Comparison of ENCODE assay signal across 8 cellular contexts in the genomic region with DNA sequence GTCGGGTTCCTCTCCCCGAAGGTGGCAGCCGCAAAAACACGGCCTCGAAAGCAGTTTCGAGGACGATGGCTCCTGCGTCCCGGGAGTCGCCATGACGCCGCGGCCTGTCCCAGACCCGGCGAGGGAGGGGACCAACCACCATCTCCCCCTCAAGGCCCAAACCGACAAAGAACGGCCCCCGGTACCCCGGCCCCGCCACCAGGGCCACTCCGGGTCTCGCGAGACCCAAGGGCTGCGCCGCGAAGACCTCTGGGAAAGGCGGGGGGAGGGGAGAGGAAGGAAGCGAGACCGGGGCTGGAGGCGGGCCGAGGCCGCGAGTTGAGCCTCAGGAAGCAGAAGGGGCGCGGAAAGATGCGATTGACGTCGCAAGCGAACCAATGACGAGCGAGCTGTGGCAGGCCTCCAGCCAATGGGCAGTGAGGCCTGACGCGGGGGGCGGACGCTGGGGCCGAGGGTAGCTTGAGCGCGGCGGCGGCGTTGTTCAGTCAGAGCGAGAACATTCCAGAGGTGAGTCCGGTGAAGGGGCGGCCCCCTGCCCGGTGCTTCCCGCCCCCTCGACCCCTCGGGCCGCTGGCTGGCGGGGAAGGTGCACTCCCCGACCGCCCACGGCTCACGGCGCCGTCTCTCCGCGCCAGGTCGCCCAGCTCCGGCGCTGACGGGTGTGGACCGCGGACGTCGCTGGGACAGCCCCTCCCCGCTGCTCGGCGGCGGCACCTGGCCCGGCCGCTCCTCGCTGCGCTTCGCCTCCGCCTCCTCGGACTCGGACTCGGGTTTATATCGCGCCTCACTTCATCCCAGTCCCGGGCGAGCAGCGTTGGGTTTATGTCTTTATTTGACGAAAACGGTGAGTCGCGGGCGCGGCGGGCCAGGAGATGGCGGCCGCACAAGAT. TPM values are rescaled to one million over a fixed set of nuclear protein-coding genes. Genes with fewer than 3 reads are reported as not detected.
DNase-seq lines count a peak whose midpoint lies in the region; ATAC-seq and TF ChIP-seq lines count a peak whose summit lies in the region.

A gene (plus strand): TSS at position 484 of the 890 bp plus-strand sequence. CDS start 1,624 bp downstream, outside the sequence.

- H3K36me3 Mint-ChIP-seq in activated naive CD4-positive, alpha-beta T cell treated with anti-CD3 and anti-CD28 coated beads, Interleukin-2, amount 50 U/mL, for 24 hours, result peaks cover 28% of the 10 kb centered on the region

- H3K27ac Mint-ChIP-seq in activated naive CD4-positive, alpha-beta T cell treated with anti-CD3 and anti-CD28 coated beads, Interleukin-2, amount 50 U/mL, for 24 hours, result peak within 1 kb of the TSS; percentile 99

- H3K9me3 Mint-ChIP-seq in activated naive CD4-positive, alpha-beta T cell treated with anti-CD3 and anti-CD28 coated beads, Interleukin-2, amount 50 U/mL, for 24 hours, result no peaks in the 10 kb centered on the region

- POLR2A ChIA-PET in GM10248 (lab: Yijun Ruan, JAX), result interaction anchor here (0.6 to 2.1 kb wide), 6 partner anchors 10 to 107 kb away, joined by 3 to 14 read pairs (median 7); no protein-coding TSS in a partner anchor

- peaks cover 51% of the 10 kb centered on the region for H3K4me1 Mint-ChIP-seq in activated naive CD4-positive, alpha-beta T cell treated with anti-CD3 and anti-CD28 coated beads, Interleukin-2, amount 50 U/mL, for 24 hours

- no peaks in the 10 kb centered on the region for H3K27me3 Mint-ChIP-seq in activated naive CD4-positive, alpha-beta T cell treated with anti-CD3 and anti-CD28 coated beads, Interleukin-2, amount 50 U/mL, for 24 hours

- peak; percentile 85 for ATAC-seq in HG02588 (IDR thresholded peaks at IDR 0.05; ENCODE audit: unreplicated experiment)
- peak; percentile 94 for ATAC-seq in SK-N-SH treated with all-trans-retinoic acid at 6 μM for 48 hours

- H3K27ac ChIP-seq in temporal lobe (ENCODE audit: low read depth, low read length), result peak within 1 kb of the TSS; percentile 99

- H3K4me3 Mint-ChIP-seq in activated naive CD4-positive, alpha-beta T cell treated with anti-CD3 and anti-CD28 coated beads, Interleukin-2, amount 50 U/mL, for 24 hours, result peak within 1 kb of the TSS; percentile 91

- DNase-seq in GM10248 (ENCODE audit: extremely low spot score), result peak; percentile 97
- peak; percentile 97 for DNase-seq in NCI-H1092 (lab: John Stamatoyannopoulos, UW)
- peak; percentile 99 for DNase-seq in globus pallidus (ENCODE audit: low spot score)
- DNase-seq in occipital lobe (lab: John Stamatoyannopoulos, UW), result peak; percentile 98

- no peak for TF ChIP-seq CTCF in GM10248 (IDR thresholded peaks at IDR 0.05; ENCODE audit: control extremely low read depth, extremely low read depth, low read depth, missing control alignments)

- CTCF ChIA-PET in GM10248 (lab: Yijun Ruan, JAX), result interaction anchor here (0.8 to 1.8 kb wide), 5 partner anchors 9 to 229 kb away, joined by 3 to 5 read pairs (median 3); no protein-coding TSS in a partner anchor

TF ChIP-seq in SK-N-SH treated with all-trans-retinoic acid at 6 μM for 48 hours, 23 proteins besides CTCF, POLR2A, EP300 and RAD21:
- TF ChIP-seq, protein P1, sequence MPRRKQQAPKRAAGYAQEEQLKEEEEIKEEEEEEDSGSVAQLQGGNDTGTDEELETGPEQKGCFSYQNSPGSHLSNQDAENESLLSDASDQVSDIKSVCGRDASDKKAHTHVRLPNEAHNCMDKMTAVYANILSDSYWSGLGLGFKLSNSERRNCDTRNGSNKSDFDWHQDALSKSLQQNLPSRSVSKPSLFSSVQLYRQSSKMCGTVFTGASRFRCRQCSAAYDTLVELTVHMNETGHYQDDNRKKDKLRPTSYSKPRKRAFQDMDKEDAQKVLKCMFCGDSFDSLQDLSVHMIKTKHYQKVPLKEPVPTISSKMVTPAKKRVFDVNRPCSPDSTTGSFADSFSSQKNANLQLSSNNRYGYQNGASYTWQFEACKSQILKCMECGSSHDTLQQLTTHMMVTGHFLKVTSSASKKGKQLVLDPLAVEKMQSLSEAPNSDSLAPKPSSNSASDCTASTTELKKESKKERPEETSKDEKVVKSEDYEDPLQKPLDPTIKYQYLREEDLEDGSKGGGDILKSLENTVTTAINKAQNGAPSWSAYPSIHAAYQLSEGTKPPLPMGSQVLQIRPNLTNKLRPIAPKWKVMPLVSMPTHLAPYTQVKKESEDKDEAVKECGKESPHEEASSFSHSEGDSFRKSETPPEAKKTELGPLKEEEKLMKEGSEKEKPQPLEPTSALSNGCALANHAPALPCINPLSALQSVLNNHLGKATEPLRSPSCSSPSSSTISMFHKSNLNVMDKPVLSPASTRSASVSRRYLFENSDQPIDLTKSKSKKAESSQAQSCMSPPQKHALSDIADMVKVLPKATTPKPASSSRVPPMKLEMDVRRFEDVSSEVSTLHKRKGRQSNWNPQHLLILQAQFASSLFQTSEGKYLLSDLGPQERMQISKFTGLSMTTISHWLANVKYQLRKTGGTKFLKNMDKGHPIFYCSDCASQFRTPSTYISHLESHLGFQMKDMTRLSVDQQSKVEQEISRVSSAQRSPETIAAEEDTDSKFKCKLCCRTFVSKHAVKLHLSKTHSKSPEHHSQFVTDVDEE (CRISPR knock-in tag; IDR thresholded peaks at IDR 0.05), result no peak
- TF ChIP-seq GLIS3 (CRISPR knock-in tag; IDR thresholded peaks at IDR 0.05), result peak; percentile 67; the same call in 1 of the 2 replicates
- TF ChIP-seq, protein P2, sequence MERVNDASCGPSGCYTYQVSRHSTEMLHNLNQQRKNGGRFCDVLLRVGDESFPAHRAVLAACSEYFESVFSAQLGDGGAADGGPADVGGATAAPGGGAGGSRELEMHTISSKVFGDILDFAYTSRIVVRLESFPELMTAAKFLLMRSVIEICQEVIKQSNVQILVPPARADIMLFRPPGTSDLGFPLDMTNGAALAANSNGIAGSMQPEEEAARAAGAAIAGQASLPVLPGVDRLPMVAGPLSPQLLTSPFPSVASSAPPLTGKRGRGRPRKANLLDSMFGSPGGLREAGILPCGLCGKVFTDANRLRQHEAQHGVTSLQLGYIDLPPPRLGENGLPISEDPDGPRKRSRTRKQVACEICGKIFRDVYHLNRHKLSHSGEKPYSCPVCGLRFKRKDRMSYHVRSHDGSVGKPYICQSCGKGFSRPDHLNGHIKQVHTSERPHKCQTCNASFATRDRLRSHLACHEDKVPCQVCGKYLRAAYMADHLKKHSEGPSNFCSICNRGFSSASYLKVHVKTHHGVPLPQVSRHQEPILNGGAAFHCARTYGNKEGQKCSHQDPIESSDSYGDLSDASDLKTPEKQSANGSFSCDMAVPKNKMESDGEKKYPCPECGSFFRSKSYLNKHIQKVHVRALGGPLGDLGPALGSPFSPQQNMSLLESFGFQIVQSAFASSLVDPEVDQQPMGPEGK (CRISPR knock-in tag; IDR thresholded peaks at IDR 0.05; ENCODE audit: borderline replicate concordance), result peak; percentile 67; the same call in 1 of the 2 replicates
- TF ChIP-seq ZNF8 (CRISPR knock-in tag; IDR thresholded peaks at IDR 0.05), result 0 out of 2 replicates have a peak, but pooled peaks have one; percentile 20

RNA-seq across cellular contexts. Expression of the gene that starts here (rescaled TPM):
- 122 TPM for total RNA-seq in occipital lobe
- total RNA-seq in temporal lobe, result 122 TPM

Comparison
In these comparisons a context has a peak if more than half of its experiments do, and no peak if none do; other contexts are left out.
1. Peak in every context shown above with its lines: DNase-seq, ATAC-seq and H3K27ac ChIP-seq.